1 cellular context compared by ENCODE assay signal in the genomic region with DNA sequence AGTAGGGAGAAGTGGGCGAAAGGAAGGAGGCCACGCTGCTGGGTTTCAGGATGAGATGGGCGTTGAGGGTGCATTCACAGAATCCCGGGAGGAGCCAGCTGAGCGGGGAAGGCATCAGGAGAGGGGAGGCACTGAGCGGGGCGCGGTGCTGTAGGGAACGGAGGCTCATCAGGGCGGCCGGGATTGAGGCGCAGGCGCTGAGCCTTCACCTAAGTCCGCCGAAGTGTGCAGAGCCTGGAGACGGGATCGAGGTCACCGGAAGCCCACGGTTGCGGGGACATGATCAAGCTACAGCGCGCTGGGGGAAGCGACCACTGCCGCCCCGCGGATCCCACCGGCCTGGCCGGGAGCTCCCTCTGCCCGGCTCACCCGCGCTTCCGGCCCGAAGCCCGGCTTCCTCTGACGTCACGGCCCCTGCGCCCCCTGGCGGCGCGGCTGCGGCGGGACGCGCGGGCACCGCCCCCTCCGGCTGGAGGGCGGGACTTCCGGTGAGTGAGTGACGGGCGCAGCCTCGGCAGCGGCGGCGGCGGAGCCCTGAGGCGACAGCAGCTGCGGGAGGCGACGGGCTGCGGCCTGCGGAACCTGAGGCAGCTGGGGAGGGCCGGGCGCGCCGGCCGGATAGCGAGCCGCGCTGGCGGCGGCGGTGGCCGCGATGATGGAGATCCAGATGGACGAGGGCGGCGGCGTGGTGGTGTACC.
TF ChIP-seq lines count a peak whose summit lies in the region.

A gene with protein sequence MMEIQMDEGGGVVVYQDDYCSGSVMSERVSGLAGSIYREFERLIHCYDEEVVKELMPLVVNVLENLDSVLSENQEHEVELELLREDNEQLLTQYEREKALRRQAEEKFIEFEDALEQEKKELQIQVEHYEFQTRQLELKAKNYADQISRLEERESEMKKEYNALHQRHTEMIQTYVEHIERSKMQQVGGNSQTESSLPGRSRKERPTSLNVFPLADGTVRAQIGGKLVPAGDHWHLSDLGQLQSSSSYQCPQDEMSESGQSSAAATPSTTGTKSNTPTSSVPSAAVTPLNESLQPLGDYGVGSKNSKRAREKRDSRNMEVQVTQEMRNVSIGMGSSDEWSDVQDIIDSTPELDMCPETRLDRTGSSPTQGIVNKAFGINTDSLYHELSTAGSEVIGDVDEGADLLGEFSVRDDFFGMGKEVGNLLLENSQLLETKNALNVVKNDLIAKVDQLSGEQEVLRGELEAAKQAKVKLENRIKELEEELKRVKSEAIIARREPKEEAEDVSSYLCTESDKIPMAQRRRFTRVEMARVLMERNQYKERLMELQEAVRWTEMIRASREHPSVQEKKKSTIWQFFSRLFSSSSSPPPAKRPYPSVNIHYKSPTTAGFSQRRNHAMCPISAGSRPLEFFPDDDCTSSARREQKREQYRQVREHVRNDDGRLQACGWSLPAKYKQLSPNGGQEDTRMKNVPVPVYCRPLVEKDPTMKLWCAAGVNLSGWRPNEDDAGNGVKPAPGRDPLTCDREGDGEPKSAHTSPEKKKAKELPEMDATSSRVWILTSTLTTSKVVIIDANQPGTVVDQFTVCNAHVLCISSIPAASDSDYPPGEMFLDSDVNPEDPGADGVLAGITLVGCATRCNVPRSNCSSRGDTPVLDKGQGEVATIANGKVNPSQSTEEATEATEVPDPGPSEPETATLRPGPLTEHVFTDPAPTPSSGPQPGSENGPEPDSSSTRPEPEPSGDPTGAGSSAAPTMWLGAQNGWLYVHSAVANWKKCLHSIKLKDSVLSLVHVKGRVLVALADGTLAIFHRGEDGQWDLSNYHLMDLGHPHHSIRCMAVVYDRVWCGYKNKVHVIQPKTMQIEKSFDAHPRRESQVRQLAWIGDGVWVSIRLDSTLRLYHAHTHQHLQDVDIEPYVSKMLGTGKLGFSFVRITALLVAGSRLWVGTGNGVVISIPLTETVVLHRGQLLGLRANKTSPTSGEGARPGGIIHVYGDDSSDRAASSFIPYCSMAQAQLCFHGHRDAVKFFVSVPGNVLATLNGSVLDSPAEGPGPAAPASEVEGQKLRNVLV (N-terminal part only) (plus strand): TSS at position 508 of the 698 bp plus-strand sequence. CDS start 145 bp downstream, at position 653.

TF ChIP-seq in HepG2, 621 proteins besides CTCF, POLR2A, EP300 and RAD21 (continued from another document and continues in another):
- TF ChIP-seq, protein P1, sequence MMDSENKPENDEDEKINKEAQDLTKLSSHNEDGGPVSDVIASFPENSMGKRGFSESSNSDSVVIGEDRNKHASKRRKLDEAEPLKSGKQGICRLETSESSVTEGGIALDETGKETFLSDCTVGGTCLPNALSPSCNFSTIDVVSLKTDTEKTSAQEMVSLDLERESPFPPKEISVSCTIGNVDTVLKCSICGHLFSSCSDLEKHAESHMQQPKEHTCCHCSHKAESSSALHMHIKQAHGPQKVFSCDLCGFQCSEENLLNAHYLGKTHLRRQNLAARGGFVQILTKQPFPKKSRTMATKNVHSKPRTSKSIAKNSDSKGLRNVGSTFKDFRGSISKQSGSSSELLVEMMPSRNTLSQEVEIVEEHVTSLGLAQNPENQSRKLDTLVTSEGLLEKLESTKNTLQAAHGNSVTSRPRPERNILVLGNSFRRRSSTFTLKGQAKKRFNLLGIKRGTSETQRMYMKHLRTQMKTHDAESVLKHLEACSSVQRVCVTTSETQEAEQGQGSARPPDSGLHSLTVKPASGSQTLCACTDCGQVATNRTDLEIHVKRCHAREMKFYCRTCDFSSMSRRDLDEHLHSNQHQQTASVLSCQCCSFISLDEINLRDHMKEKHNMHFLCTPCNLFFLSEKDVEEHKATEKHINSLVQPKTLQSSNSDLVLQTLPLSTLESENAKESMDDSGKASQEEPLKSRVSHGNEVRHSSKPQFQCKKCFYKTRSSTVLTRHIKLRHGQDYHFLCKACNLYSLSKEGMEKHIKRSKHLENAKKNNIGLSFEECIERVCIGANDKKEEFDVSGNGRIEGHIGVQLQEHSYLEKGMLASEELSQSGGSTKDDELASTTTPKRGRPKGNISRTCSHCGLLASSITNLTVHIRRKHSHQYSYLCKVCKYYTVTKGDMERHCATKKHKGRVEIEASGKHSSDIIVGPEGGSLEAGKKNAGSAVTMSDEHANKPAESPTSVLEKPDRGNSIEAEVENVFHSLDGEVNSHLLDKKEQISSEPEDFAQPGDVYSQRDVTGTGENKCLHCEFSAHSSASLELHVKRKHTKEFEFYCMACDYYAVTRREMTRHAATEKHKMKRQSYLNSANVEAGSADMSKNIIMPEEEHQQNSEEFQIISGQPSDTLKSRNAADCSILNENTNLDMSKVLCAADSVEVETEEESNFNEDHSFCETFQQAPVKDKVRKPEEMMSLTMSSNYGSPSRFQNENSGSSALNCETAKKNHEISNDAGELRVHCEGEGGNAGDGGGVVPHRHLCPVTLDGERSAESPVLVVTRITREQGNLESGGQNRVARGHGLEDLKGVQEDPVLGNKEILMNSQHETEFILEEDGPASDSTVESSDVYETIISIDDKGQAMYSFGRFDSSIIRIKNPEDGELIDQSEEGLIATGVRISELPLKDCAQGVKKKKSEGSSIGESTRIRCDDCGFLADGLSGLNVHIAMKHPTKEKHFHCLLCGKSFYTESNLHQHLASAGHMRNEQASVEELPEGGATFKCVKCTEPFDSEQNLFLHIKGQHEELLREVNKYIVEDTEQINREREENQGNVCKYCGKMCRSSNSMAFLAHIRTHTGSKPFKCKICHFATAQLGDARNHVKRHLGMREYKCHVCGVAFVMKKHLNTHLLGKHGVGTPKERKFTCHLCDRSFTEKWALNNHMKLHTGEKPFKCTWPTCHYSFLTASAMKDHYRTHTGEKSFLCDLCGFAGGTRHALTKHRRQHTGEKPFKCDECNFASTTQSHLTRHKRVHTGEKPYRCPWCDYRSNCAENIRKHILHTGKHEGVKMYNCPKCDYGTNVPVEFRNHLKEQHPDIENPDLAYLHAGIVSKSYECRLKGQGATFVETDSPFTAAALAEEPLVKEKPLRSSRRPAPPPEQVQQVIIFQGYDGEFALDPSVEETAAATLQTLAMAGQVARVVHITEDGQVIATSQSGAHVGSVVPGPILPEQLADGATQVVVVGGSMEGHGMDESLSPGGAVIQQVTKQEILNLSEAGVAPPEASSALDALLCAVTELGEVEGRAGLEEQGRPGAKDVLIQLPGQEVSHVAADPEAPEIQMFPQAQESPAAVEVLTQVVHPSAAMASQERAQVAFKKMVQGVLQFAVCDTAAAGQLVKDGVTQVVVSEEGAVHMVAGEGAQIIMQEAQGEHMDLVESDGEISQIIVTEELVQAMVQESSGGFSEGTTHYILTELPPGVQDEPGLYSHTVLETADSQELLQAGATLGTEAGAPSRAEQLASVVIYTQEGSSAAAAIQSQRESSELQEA (CRISPR knock-in tag; IDR thresholded peaks at IDR 0.05; ENCODE audit: not compliant biosample characterization): no peak
- TF ChIP-seq YY1 (IDR thresholded peaks at IDR 0.05; ENCODE audit: insufficient read depth, insufficient replicate concordance, low read depth, low read length): peak; percentile 83
- no peak for TF ChIP-seq MBNL3 (CRISPR knock-in tag; conservative IDR thresholded peaks at IDR 0.05)
- TF ChIP-seq SATB2 (CRISPR knock-in tag; IDR thresholded peaks at IDR 0.05): no peak
- TF ChIP-seq HNRNPK (IDR thresholded peaks at IDR 0.05; ENCODE audit: low read depth, low read length, poor library complexity, severe bottlenecking): peak; percentile 73
- TF ChIP-seq KLF13 (CRISPR knock-in tag; IDR thresholded peaks at IDR 0.05): no peak
- TF ChIP-seq SYNCRIP (IDR thresholded peaks at IDR 0.05; ENCODE audit: insufficient read depth, low read depth, low read length): no peak
- TF ChIP-seq, protein P2, sequence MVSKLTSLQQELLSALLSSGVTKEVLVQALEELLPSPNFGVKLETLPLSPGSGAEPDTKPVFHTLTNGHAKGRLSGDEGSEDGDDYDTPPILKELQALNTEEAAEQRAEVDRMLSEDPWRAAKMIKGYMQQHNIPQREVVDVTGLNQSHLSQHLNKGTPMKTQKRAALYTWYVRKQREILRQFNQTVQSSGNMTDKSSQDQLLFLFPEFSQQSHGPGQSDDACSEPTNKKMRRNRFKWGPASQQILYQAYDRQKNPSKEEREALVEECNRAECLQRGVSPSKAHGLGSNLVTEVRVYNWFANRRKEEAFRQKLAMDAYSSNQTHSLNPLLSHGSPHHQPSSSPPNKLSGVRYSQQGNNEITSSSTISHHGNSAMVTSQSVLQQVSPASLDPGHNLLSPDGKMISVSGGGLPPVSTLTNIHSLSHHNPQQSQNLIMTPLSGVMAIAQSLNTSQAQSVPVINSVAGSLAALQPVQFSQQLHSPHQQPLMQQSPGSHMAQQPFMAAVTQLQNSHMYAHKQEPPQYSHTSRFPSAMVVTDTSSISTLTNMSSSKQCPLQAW (CRISPR knock-in tag; IDR thresholded peaks at IDR 0.05): peak; percentile 45; the same call in 1 of the 2 replicates
- TF ChIP-seq PRPF4 (IDR thresholded peaks at IDR 0.05; ENCODE audit: low read depth, low read length, poor library complexity, severe bottlenecking): no peak
- TF ChIP-seq ZNF430 (CRISPR knock-in tag; IDR thresholded peaks at IDR 0.05): peak; percentile 73; the same call in 1 of the 2 replicates
- TF ChIP-seq NFIC (IDR thresholded peaks at IDR 0.05; ENCODE audit: low read length): no peak
- TF ChIP-seq, protein P3, sequence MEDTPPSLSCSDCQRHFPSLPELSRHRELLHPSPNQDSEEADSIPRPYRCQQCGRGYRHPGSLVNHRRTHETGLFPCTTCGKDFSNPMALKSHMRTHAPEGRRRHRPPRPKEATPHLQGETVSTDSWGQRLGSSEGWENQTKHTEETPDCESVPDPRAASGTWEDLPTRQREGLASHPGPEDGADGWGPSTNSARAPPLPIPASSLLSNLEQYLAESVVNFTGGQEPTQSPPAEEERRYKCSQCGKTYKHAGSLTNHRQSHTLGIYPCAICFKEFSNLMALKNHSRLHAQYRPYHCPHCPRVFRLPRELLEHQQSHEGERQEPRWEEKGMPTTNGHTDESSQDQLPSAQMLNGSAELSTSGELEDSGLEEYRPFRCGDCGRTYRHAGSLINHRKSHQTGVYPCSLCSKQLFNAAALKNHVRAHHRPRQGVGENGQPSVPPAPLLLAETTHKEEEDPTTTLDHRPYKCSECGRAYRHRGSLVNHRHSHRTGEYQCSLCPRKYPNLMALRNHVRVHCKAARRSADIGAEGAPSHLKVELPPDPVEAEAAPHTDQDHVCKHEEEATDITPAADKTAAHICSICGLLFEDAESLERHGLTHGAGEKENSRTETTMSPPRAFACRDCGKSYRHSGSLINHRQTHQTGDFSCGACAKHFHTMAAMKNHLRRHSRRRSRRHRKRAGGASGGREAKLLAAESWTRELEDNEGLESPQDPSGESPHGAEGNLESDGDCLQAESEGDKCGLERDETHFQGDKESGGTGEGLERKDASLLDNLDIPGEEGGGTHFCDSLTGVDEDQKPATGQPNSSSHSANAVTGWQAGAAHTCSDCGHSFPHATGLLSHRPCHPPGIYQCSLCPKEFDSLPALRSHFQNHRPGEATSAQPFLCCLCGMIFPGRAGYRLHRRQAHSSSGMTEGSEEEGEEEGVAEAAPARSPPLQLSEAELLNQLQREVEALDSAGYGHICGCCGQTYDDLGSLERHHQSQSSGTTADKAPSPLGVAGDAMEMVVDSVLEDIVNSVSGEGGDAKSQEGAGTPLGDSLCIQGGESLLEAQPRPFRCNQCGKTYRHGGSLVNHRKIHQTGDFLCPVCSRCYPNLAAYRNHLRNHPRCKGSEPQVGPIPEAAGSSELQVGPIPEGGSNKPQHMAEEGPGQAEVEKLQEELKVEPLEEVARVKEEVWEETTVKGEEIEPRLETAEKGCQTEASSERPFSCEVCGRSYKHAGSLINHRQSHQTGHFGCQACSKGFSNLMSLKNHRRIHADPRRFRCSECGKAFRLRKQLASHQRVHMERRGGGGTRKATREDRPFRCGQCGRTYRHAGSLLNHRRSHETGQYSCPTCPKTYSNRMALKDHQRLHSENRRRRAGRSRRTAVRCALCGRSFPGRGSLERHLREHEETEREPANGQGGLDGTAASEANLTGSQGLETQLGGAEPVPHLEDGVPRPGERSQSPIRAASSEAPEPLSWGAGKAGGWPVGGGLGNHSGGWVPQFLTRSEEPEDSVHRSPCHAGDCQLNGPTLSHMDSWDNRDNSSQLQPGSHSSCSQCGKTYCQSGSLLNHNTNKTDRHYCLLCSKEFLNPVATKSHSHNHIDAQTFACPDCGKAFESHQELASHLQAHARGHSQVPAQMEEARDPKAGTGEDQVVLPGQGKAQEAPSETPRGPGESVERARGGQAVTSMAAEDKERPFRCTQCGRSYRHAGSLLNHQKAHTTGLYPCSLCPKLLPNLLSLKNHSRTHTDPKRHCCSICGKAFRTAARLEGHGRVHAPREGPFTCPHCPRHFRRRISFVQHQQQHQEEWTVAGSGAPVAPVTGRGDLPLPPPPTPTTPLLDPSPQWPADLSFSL (CRISPR knock-in tag; IDR thresholded peaks at IDR 0.05): no peak
- TF ChIP-seq ZFP90 (CRISPR knock-in tag; IDR thresholded peaks at IDR 0.05; ENCODE audit: borderline replicate concordance): peak; percentile 86
- TF ChIP-seq ZNF670 (CRISPR knock-in tag; IDR thresholded peaks at IDR 0.05; ENCODE audit: borderline replicate concordance): no peak; the same call in 1 of the 2 replicates
- no peak for TF ChIP-seq RCOR2 (CRISPR knock-in tag; IDR thresholded peaks at IDR 0.05)
- TF ChIP-seq FOSL1 (CRISPR knock-in tag; IDR thresholded peaks at IDR 0.05; ENCODE audit: borderline replicate concordance): peak; percentile 44; the same call in 1 of the 2 replicates
- TF ChIP-seq ZKSCAN5 (CRISPR knock-in tag; IDR thresholded peaks at IDR 0.05): no peak
- TF ChIP-seq ZNF678 (CRISPR knock-in tag; IDR thresholded peaks at IDR 0.05): peak; percentile 62; the same call in 1 of the 2 replicates
- no peak for TF ChIP-seq CHD4 (IDR thresholded peaks at IDR 0.05; ENCODE audit: borderline replicate concordance, low read length)
- TF ChIP-seq, protein P4, sequence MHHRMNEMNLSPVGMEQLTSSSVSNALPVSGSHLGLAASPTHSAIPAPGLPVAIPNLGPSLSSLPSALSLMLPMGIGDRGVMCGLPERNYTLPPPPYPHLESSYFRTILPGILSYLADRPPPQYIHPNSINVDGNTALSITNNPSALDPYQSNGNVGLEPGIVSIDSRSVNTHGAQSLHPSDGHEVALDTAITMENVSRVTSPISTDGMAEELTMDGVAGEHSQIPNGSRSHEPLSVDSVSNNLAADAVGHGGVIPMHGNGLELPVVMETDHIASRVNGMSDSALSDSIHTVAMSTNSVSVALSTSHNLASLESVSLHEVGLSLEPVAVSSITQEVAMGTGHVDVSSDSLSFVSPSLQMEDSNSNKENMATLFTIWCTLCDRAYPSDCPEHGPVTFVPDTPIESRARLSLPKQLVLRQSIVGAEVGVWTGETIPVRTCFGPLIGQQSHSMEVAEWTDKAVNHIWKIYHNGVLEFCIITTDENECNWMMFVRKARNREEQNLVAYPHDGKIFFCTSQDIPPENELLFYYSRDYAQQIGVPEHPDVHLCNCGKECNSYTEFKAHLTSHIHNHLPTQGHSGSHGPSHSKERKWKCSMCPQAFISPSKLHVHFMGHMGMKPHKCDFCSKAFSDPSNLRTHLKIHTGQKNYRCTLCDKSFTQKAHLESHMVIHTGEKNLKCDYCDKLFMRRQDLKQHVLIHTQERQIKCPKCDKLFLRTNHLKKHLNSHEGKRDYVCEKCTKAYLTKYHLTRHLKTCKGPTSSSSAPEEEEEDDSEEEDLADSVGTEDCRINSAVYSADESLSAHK (CRISPR knock-in tag; IDR thresholded peaks at IDR 0.05; ENCODE audit: borderline replicate concordance): no peak
- TF ChIP-seq, protein P5, sequence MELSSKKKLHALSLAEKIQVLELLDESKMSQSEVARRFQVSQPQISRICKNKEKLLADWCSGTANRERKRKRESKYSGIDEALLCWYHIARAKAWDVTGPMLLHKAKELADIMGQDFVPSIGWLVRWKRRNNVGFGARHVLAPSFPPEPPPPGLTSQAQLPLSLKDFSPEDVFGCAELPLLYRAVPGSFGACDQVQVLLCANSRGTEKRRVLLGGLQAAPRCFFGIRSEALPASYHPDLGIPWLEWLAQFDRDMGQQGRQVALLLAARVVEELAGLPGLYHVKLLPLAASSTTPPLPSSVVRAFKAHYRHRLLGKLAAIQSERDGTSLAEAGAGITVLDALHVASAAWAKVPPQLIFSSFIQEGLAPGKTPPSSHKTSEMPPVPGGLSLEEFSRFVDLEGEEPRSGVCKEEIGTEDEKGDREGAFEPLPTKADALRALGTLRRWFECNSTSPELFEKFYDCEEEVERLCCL (CRISPR knock-in tag; IDR thresholded peaks at IDR 0.05; ENCODE audit: borderline replicate concordance): no peak; the same call in 1 of the 2 replicates
- TF ChIP-seq ZNF282 (IDR thresholded peaks at IDR 0.05; ENCODE audit: partially characterized antibody): no peak
- no peak for TF ChIP-seq ZFP36L1 (CRISPR knock-in tag; IDR thresholded peaks at IDR 0.05)
- TF ChIP-seq ZNF24 (IDR thresholded peaks at IDR 0.05): no peak
